25 cellular contexts compared by ENCODE assay signal in the genomic region with DNA sequence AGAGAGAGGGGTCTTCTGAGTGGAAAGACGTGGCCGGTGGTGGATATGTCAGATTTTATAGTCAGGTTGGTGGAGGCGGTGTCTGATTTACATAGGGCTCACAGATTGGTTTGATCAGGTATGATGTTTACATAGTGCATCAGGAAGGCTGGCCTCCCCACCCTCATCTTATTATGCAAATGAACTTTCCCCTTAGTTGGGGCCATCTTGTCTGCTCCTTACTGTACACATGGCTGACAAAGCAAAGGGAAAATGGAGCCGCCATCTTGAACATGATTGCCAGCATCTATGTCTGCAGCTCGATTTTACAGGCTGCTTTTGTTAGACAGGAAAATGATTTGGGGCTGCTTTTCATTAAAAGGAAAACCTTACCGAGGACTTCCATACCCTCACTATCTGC. TPM values are rescaled to one million over a fixed set of nuclear protein-coding genes. Genes with fewer than 3 reads are reported as not detected.
"Had no signal": no experiment of that assay in that cellular context is flagged by ENCODE, and none has a peak within 500 bp of the region (broad histone marks: within the 10 kb centered on the region; RNA-seq: fewer than 3 reads in every experiment).

No MANE protein-coding gene starts in this region.

- H3K27ac ChIP-seq: breast epithelium, gastrocnemius medialis, ovary, WERI-Rb-1 had no signal

- H3K36me3 ChIP-seq: breast epithelium, ovary, WERI-Rb-1 had no signal

- H3K9me3 ChIP-seq: breast epithelium, esophagus squamous epithelium, gastrocnemius medialis, mucosa of descending colon, ovary had no signal

- H3K9me3 Mint-ChIP-seq: central memory CD8-positive, alpha-beta T cell; stimulated activated effector memory CD8-positive, alpha-beta T cell treated with anti-CD3 and anti-CD28 coated beads, Interleukin-12 subunit alpha, Interleukin-12 subunit beta, amount 100 ng/mL, for 72 hours had no signal

- H3K27me3 Mint-ChIP-seq: activated naive CD8-positive, alpha-beta T cell; central memory CD8-positive, alpha-beta T cell; naive B cell had no signal

- H3K27me3 ChIP-seq: breast epithelium, esophagus squamous epithelium, gastrocnemius medialis, ovary had no signal

- H3K4me3 Mint-ChIP-seq: activated naive CD8-positive, alpha-beta T cell; central memory CD8-positive, alpha-beta T cell; naive B cell; neural crest cell; stimulated activated effector memory CD8-positive, alpha-beta T cell treated with anti-CD3 and anti-CD28 coated beads, Interleukin-12 subunit alpha, Interleukin-12 subunit beta, amount 100 ng/mL, for 72 hours had no signal

- H3K4me3 ChIP-seq: breast epithelium, esophagus squamous epithelium, gastrocnemius medialis, mucosa of descending colon, ovary had no signal

- H3K4me1 ChIP-seq: breast epithelium had no signal

- DNase-seq: activated CD4-positive, CD25-positive, alpha-beta regulatory T cell treated with anti-CD3 and anti-CD28 coated beads, Interleukin-2, amount 50 U/mL, for 72 hours; activated naive CD4-positive, alpha-beta T cell; activated T-cell treated with anti-CD3 and anti-CD28 coated beads, Interleukin-2, amount 50 U/mL, for 1 hour; esophagus squamous epithelium; gastrocnemius medialis; hypothalamus; islet precursor cell; left cardiac atrium; mesenchymal stem cell; mucosa of descending colon; naive B cell; ovary; right cardiac atrium; stimulated activated CD4-positive, alpha-beta T cell treated with anti-CD3 and anti-CD28 coated beads, Interleukin-1b, Interleukin-23, amount 100 ng/mL, for 48 hours; T-helper 1 cell; trophoblast cell; WERI-Rb-1 had no signal

- ATAC-seq: gastrocnemius medialis; mucosa of descending colon; stimulated activated effector memory CD8-positive, alpha-beta T cell treated with anti-CD3 and anti-CD28 coated beads, Interleukin-12 subunit alpha, Interleukin-12 subunit beta, amount 100 ng/mL, for 72 hours had no signal

- H3K27ac Mint-ChIP-seq: stimulated activated effector memory CD8-positive, alpha-beta T cell treated with anti-CD3 and anti-CD28 coated beads, Interleukin-12 subunit alpha, Interleukin-12 subunit beta, amount 100 ng/mL, for 72 hours had no signal

- FAIRE-seq: astrocyte, colon, TTC549 had no signal

RNA-seq across cellular contexts. Expression of a gene that starts 19.9 kb away (rescaled TPM):
- total RNA-seq: neural crest cell had no signal
